ENCODE assay signal across 8 cellular contexts in genomic region chr13:97433727-97434416, GRCh38. TPM values are rescaled to one million over a fixed set of nuclear protein-coding genes. Genes with fewer than 3 reads are reported as not detected.
A peak's percentile ranks its signal among the peaks of the same experiment; 100 is the strongest.
DNase-seq lines count a peak whose midpoint lies in the region; ATAC-seq and TF ChIP-seq lines count a peak whose summit lies in the region.

Gene RAP2A, plus strand, starts transcription at chr13:97434169. Its CDS starts 302 bp downstream, at chr13:97434471.

- intact Hi-C loops in PC-9 (cut with micrococcal nuclease; ENCODE audit: unreplicated experiment), result loop anchor here (1.0 to 10.0 kb wide), 7 partner anchors 141 to 1757 kb away; partner anchors contain the start of genes DNAJC3 and UGGT2

- TF ChIP-seq EP300 in Ishikawa (IDR thresholded peaks at IDR 0.05; ENCODE audit: borderline replicate concordance), result no peak

- ATAC-seq in GM21576 (IDR thresholded peaks at IDR 0.05; ENCODE audit: unreplicated experiment), result peak; percentile 40

- CTCF ChIA-PET in PC-9 (lab: Charles Lee), result interaction anchor here (0.5 kb wide), 1 partner anchor 382 kb away, joined by 6 read pairs; no protein-coding TSS in a partner anchor

- TF ChIP-seq POLR2A in erythroblast (IDR thresholded peaks at IDR 0.05; ENCODE audit: low read length), result peak; percentile 15

- H3K27me3 ChIP-seq in PC-9 (ENCODE audit: insufficient read depth, low read depth) (no peaks in the 10 kb centered on the region), mucosa of stomach (ENCODE audit: control insufficient read depth, insufficient read depth, low read length) (no peaks in the 10 kb centered on the region)

- no peaks in the 10 kb centered on the region for H3K9me2 ChIP-seq in PC-9 (ENCODE audit: insufficient read depth)

- H3K4me1 ChIP-seq in PC-9 (replicated peaks; ENCODE audit: insufficient read depth) (peaks cover 25% of the 10 kb centered on the region), mucosa of stomach (ENCODE audit: control insufficient read depth, insufficient read depth, low read length) (no peaks in the 10 kb centered on the region)

- H2AFZ ChIP-seq in PC-9, result peak within 1 kb of the TSS; percentile 100

- H3F3A ChIP-seq in PC-9 (ENCODE audit: insufficient read depth, low read depth), result peaks cover 12% of the 10 kb centered on the region

- DNase-seq in DMS 273 (lab: John Stamatoyannopoulos, UW; ENCODE audit: unreplicated experiment), result peak; percentile 92
- peak; percentile 73 to 86 for DNase-seq in PC-9
- DNase-seq in activated T-cell treated with anti-CD3 and anti-CD28 coated beads, Interleukin-2, amount 50 U/mL, for 1 hour, result peak; percentile 88
- peak; percentile 96 to 97 for DNase-seq in erythroblast (lab: John Stamatoyannopoulos, UW)
- peak; percentile 91 for DNase-seq in stimulated activated CD8-positive, alpha-beta memory T cell treated with anti-CD3 and anti-CD28 coated beads, Interleukin-4, amount 100 ng/mL, for 48 hours

- H4K20me1 ChIP-seq in PC-9 (ENCODE audit: insufficient read depth), result no peaks in the 10 kb centered on the region; the same call in 1 of the 2 replicates

- H3K9ac ChIP-seq in mucosa of stomach (ENCODE audit: low read length), result peak within 1 kb of the TSS; percentile 99

- H3K9me3 ChIP-seq in PC-9 (ENCODE audit: insufficient read depth, low read depth) (no peaks in the 10 kb centered on the region), mucosa of stomach (ENCODE audit: control insufficient read depth, low read length) (no peaks in the 10 kb centered on the region)

- H3K4me3 ChIP-seq in PC-9 (peak within 1 kb of the TSS; percentile 100), mucosa of stomach (ENCODE audit: low read length) (peak within 1 kb of the TSS; percentile 93)

- no TSS peak for BruUV-seq in PC-9 (replicated peaks; lab: Mats Ljungman, UMichigan)

- POLR2A ChIA-PET in PC-9 (lab: Charles Lee; ENCODE audit: unreplicated experiment), result interaction anchor here (0.6 to 0.9 kb wide), 5 partner anchors 224 to 1075 kb away, joined by 3 to 22 read pairs (median 3); no protein-coding TSS in a partner anchor

- TF ChIP-seq RAD21 in Ishikawa (IDR thresholded peaks at IDR 0.05; ENCODE audit: low read depth), result peak; percentile 5; the same call in 1 of the 2 replicates

- H3K27ac ChIP-seq in PC-9, result peak within 1 kb of the TSS; percentile 99

- no peaks in the 10 kb centered on the region for H3K36me3 ChIP-seq in PC-9 (ENCODE audit: low read depth)
- no peaks in the 10 kb centered on the region for H3K36me3 ChIP-seq in mucosa of stomach (ENCODE audit: control insufficient read depth, insufficient read depth, low read length)

- TF ChIP-seq CTCF in PC-9 (conservative IDR thresholded peaks at IDR 0.05), result no peak

- peaks cover 28% of the 10 kb centered on the region for H3K79me2 ChIP-seq in PC-9 (ENCODE audit: low read depth)

- peak within 1 kb of the TSS; percentile 100 for H3K4me2 ChIP-seq in PC-9

TF ChIP-seq in Ishikawa, 13 proteins besides CTCF, POLR2A, EP300 and RAD21:
- TF ChIP-seq TEAD4 (IDR thresholded peaks at IDR 0.05), result no peak
- 0 out of 2 replicates have a peak, but pooled peaks have one; percentile 11 for TF ChIP-seq TAF1 (IDR thresholded peaks at IDR 0.05; ENCODE audit: low read depth)
- TF ChIP-seq MAX (IDR thresholded peaks at IDR 0.05), result no peak

RNA-seq across cellular contexts. Expression of gene RAP2A, which starts in this region (rescaled TPM):
- total RNA-seq in PC-9 (2021), result 17.7 and 21.5 TPM in 2 replicates

Comparison
In these comparisons a context has a peak if more than half of its experiments do, and no peak if none do; other contexts are left out.
1. Peak in every context shown above with its lines: DNase-seq, ATAC-seq, H3K4me3 ChIP-seq and H3K27ac ChIP-seq.